1 cellular context compared by ENCODE assay signal in genomic region chr12:96015672-96016071, GRCh38.
A peak's percentile ranks its signal among the peaks of the same experiment; 100 is the strongest.
TF ChIP-seq lines count a peak whose summit lies in the region.

No MANE protein-coding gene starts in this region.

TF ChIP-seq in HepG2, 621 proteins besides CTCF, POLR2A, EP300 and RAD21 (continued from another document):
- TF ChIP-seq ZBTB43 (CRISPR knock-in tag; conservative IDR thresholded peaks at IDR 0.05): no peak
- TF ChIP-seq STAG1 (CRISPR knock-in tag; IDR thresholded peaks at IDR 0.05): peak; percentile 45
- no peak for TF ChIP-seq HHEX (CRISPR knock-in tag; IDR thresholded peaks at IDR 0.05)
- TF ChIP-seq ZNF34 (CRISPR knock-in tag; IDR thresholded peaks at IDR 0.05; ENCODE audit: borderline replicate concordance): no peak
- no peak for TF ChIP-seq ZNF605 (CRISPR knock-in tag; IDR thresholded peaks at IDR 0.05)
- no peak for TF ChIP-seq ZFP36 (IDR thresholded peaks at IDR 0.05; ENCODE audit: borderline replicate concordance, low read depth, low read length, partially characterized antibody)
- TF ChIP-seq ZNF720 (CRISPR knock-in tag; IDR thresholded peaks at IDR 0.05): no peak
- no peak for TF ChIP-seq ZNF121 (CRISPR knock-in tag; IDR thresholded peaks at IDR 0.05)
- no peak for TF ChIP-seq SMAD9 (CRISPR knock-in tag; IDR thresholded peaks at IDR 0.05)
TF ChIP-seq in HepG2: peak in this region for 2.
